ENCODE assay signal across 1 cellular context in the genomic region with DNA sequence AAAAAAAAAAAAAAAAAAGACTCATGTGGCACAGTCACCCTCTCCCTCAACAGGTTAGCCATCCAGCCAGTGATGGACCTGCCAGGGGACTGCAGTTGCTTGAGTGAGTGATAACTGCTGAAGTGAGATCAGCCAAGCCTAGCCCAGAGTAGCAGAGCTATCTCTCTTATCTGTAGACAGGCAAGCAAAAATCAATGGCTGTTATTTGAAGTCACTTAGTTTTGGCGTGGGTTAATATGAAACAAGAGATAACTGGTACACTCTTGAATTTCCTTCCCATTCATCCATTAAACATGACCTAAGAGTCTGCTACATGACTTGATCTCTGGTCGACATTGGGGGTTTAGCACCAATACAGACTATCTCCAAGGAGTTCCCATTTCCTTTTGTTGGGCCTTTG.
TF ChIP-seq lines count a peak whose summit lies in the region.

No MANE protein-coding gene starts in this region.

TF ChIP-seq in HepG2, 621 proteins besides CTCF, POLR2A, EP300 and RAD21 (continued from another document):
- no peak for TF ChIP-seq ZNF281 (CRISPR knock-in tag; IDR thresholded peaks at IDR 0.05; ENCODE audit: borderline replicate concordance)
- TF ChIP-seq ZNF17 (CRISPR knock-in tag; IDR thresholded peaks at IDR 0.05), result no peak
- TF ChIP-seq, protein P1, sequence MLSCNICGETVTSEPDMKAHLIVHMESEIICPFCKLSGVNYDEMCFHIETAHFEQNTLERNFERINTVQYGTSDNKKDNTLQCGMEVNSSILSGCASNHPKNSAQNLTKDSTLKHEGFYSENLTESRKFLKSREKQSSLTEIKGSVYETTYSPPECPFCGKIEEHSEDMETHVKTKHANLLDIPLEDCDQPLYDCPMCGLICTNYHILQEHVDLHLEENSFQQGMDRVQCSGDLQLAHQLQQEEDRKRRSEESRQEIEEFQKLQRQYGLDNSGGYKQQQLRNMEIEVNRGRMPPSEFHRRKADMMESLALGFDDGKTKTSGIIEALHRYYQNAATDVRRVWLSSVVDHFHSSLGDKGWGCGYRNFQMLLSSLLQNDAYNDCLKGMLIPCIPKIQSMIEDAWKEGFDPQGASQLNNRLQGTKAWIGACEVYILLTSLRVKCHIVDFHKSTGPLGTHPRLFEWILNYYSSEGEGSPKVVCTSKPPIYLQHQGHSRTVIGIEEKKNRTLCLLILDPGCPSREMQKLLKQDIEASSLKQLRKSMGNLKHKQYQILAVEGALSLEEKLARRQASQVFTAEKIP (CRISPR knock-in tag; IDR thresholded peaks at IDR 0.05; ENCODE audit: borderline replicate concordance), result no peak
- TF ChIP-seq, protein P2, sequence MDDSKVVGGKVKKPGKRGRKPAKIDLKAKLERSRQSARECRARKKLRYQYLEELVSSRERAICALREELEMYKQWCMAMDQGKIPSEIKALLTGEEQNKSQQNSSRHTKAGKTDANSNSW (CRISPR knock-in tag; IDR thresholded peaks at IDR 0.05; ENCODE audit: borderline replicate concordance), result no peak
- TF ChIP-seq SRSF9 (IDR thresholded peaks at IDR 0.05; ENCODE audit: borderline replicate concordance, insufficient read depth, low read depth, low read length, poor library complexity, severe bottlenecking), result no peak
- no peak for TF ChIP-seq PCBP1 (IDR thresholded peaks at IDR 0.05; ENCODE audit: borderline replicate concordance, low read depth, low read length)
